ENCODE assay signal across 8 cellular contexts in the genomic region with DNA sequence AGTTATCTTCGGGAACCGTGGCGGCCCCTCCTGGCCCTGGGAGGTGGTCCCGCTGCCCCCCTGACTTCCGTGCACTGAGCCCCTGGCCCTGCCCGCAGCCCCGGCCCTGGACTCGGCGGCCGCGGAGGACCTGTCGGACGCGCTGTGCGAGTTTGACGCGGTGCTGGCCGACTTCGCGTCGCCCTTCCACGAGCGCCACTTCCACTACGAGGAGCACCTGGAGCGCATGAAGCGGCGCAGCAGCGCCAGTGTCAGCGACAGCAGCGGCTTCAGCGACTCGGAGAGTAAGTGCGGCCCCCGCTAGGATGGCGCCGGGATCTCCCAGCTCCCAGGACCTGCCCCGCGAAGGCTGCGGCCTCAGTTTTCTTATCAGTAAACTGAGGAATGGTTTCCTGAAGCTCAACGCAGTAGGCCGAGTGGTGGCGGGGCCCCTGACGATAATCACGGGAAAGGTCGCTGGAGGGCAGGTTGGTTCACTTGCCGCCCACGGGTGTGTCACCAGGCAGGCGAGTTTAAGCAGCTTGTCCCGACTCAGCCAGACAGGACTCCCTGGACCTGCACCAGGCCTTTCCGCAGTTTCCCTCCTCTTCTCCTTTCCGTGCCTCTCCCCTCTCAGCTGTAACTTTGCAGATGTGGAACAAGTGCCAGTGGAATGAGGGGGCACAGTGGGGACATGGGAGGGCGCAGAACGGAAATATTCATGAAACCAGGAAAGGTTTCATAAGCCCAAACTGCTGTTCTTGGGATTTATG. TPM values are rescaled to one million over a fixed set of nuclear protein-coding genes. Genes with fewer than 3 reads are reported as not detected.
DNase-seq lines count a peak whose midpoint lies in the region; ATAC-seq, FAIRE-seq and TF ChIP-seq lines count a peak whose summit lies in the region.

No MANE protein-coding gene starts in this region.

- no peak overlapping the region for H3K27ac Mint-ChIP-seq in chondrocyte (ENCODE audit: unreplicated experiment)

- H3K36me3 ChIP-seq in WERI-Rb-1 (no peaks in the 10 kb centered on the region), left lung (peaks cover 0 to 12% of the 10 kb centered on the region in 2 donors)

- H3K36me3 Mint-ChIP-seq in chondrocyte (ENCODE audit: low read depth): no peaks in the 10 kb centered on the region

- no peak for TF ChIP-seq CTCF in WERI-Rb-1 (IDR thresholded peaks at IDR 0.05; ENCODE audit: low read depth, low read length)
- no peak for TF ChIP-seq CTCF in chondrocyte (IDR thresholded peaks at IDR 0.05)
- TF ChIP-seq CTCF in left lung (IDR thresholded peaks at IDR 0.05): no peak

- H3K9me3 ChIP-seq in WERI-Rb-1 (ENCODE audit: severe bottlenecking) (no peaks in the 10 kb centered on the region), left lung (no peaks in the 10 kb centered on the region)

- H3K9me3 Mint-ChIP-seq in chondrocyte (ENCODE audit: low read depth): no peaks in the 10 kb centered on the region

- H3K27me3 ChIP-seq in WERI-Rb-1 (ENCODE audit: insufficient read depth, low read depth, severe bottlenecking) (peaks cover 3% of the 10 kb centered on the region), left lung (peaks cover 0 to 19% of the 10 kb centered on the region in 2 donors)

- FAIRE-seq in GM12892 (lab: Jason Lieb, UNC): peak; percentile 48
- no peak for FAIRE-seq in RCC 7860 (lab: Jason Lieb, UNC)

- peaks cover 0 to 64% of the 10 kb centered on the region in 2 donors for H3K4me1 ChIP-seq in left lung

- no peak for TF ChIP-seq POLR2A in GM12892 (IDR thresholded peaks at IDR 0.05; ENCODE audit: low read depth, low read length)

- H3K27ac ChIP-seq in WERI-Rb-1: no peak overlapping the region
- peak overlapping the region; percentile 83 for H3K27ac ChIP-seq in left lung

- intact Hi-C loops in left lung (cut with DNase I): loop anchor here in 1 of 2 donors (10.0 kb wide), 1 partner anchor 186 kb away; no protein-coding TSS in a partner anchor

- H3K4me3 ChIP-seq in WERI-Rb-1 (ENCODE audit: low read depth, low read length) (peak overlapping the region; percentile 50), left lung (peak overlapping the region; percentile 59 to 77)

- H3K4me1 Mint-ChIP-seq in chondrocyte (ENCODE audit: low read depth): peaks cover 4% of the 10 kb centered on the region

- H3K4me3 Mint-ChIP-seq in chondrocyte (ENCODE audit: unreplicated experiment): peak overlapping the region; percentile 59

- ATAC-seq in HG03095 (IDR thresholded peaks at IDR 0.05; ENCODE audit: unreplicated experiment) (peak; percentile 17), left lung (peak; percentile 46)

- peaks cover 35% of the 10 kb centered on the region for H3K27me3 Mint-ChIP-seq in chondrocyte (ENCODE audit: low read depth)

- DNase-seq in GM12892 (ENCODE audit: insufficient read length): no peak
- DNase-seq in WERI-Rb-1: peak; percentile 11
- DNase-seq in chondrocyte (ENCODE audit: low spot score): no peak
- peak; percentile 66 to 90 for DNase-seq in left lung
- DNase-seq in stimulated activated CD4-positive, alpha-beta T cell treated with anti-CD3 and anti-CD28 coated beads, Interleukin-4, amount 100 ng/mL, for 1 hour: peak; percentile 64
- DNase-seq in amniotic stem cell (lab: John Stamatoyannopoulos, UW): no peak
- DNase-seq in RCC 7860 (ENCODE audit: low spot score): no peak

RNA-seq across cellular contexts. Expression of gene RGCC, which starts 1.0 kb away (rescaled TPM):
- 10.1 TPM for polyA plus RNA-seq in GM12892 (2012; ENCODE audit: missing spikeins)
- total RNA-seq in chondrocyte (not detected in 3 replicates), left lung (100 to 1,000 TPM; 173 to 196 TPM)

Comparison
In these comparisons a context has a peak if more than half of its experiments do, and no peak if none do; other contexts are left out.
1. DNase-seq: peak in WERI-Rb-1 (single experiment), left lung (2 of 2) and stimulated activated CD4-positive, alpha-beta T cell treated with anti-CD3 and anti-CD28 coated beads, Interleukin-4, amount 100 ng/mL, for 1 hour (single experiment); none in GM12892 (single experiment), chondrocyte (single experiment), amniotic stem cell (single experiment) and RCC 7860 (single experiment).
2. RNA of gene RGCC, which starts 1.0 kb away (total RNA-seq): 173 to 196 TPM in left lung; not detected in chondrocyte; every median in the first group is over 100 times any median in the second.